In genomic region chr5:53476531-53477480, GRCh38 we compare ENCODE assay signal across 1 cellular context.
TF ChIP-seq lines count a peak whose summit lies in the region.

No MANE protein-coding gene starts in this region.

TF ChIP-seq in HepG2, 621 proteins besides CTCF, POLR2A, EP300 and RAD21 (continued from another document):
- TF ChIP-seq ZNF142 (CRISPR knock-in tag; IDR thresholded peaks at IDR 0.05) (peak; percentile 66; the same call in 1 of the 2 replicates), ATF5 (CRISPR knock-in tag; IDR thresholded peaks at IDR 0.05; ENCODE audit: low read depth) (no peak), REXO4 (CRISPR knock-in tag; IDR thresholded peaks at IDR 0.05; ENCODE audit: borderline replicate concordance) (no peak), PHF8 (CRISPR knock-in tag; IDR thresholded peaks at IDR 0.05) (peak; percentile 57), NFATC3 (CRISPR knock-in tag; IDR thresholded peaks at IDR 0.05) (no peak), HNRNPUL1 (IDR thresholded peaks at IDR 0.05; ENCODE audit: low read depth, low read length) (no peak), ZNF275 (CRISPR knock-in tag; IDR thresholded peaks at IDR 0.05; ENCODE audit: borderline replicate concordance) (peak; percentile 72; the same call in 1 of the 2 replicates), ZNF276 (CRISPR knock-in tag; IDR thresholded peaks at IDR 0.05; ENCODE audit: low read depth) (0 out of 2 replicates have a peak, but pooled peaks have one; percentile 60), PPARG (CRISPR knock-in tag; conservative IDR thresholded peaks at IDR 0.05) (peak; percentile 96), ZNF546 (CRISPR knock-in tag; conservative IDR thresholded peaks at IDR 0.05) (no peak), SNAPC4 (CRISPR knock-in tag; IDR thresholded peaks at IDR 0.05) (peak; percentile 43; the same call in 1 of the 2 replicates), IKZF4 (CRISPR knock-in tag; IDR thresholded peaks at IDR 0.05; ENCODE audit: borderline replicate concordance, low read depth, not compliant biosample characterization) (no peak), ZNF781 (CRISPR knock-in tag; IDR thresholded peaks at IDR 0.05; ENCODE audit: borderline replicate concordance, not compliant biosample characterization) (peak; percentile 81), GABPB1 (CRISPR knock-in tag; IDR thresholded peaks at IDR 0.05) (peak; percentile 58), RFXANK (CRISPR knock-in tag; IDR thresholded peaks at IDR 0.05) (peak; percentile 61; the same call in 1 of the 2 replicates), KLF9 (CRISPR knock-in tag; IDR thresholded peaks at IDR 0.05; ENCODE audit: low read depth) (no peak), HES4 (CRISPR knock-in tag; IDR thresholded peaks at IDR 0.05; ENCODE audit: borderline replicate concordance) (no peak), DR1 (CRISPR knock-in tag; IDR thresholded peaks at IDR 0.05) (no peak; the same call in 1 of the 2 replicates), ZNF138 (CRISPR knock-in tag; IDR thresholded peaks at IDR 0.05; ENCODE audit: low read depth) (peak; percentile 68; the same call in 1 of the 2 replicates), IKZF5 (CRISPR knock-in tag; IDR thresholded peaks at IDR 0.05) (peak; percentile 98), SMAD9 (CRISPR knock-in tag; IDR thresholded peaks at IDR 0.05) (no peak), LRRFIP1 (CRISPR knock-in tag; conservative IDR thresholded peaks at IDR 0.05) (no peak), NFIC (IDR thresholded peaks at IDR 0.05; ENCODE audit: low read length) (peak; percentile 99), SOX5 (CRISPR knock-in tag; IDR thresholded peaks at IDR 0.05; ENCODE audit: borderline replicate concordance) (peak; percentile 97), ARID3A (IDR thresholded peaks at IDR 0.05; ENCODE audit: low read depth, low read length) (peak; percentile 92), REPIN1 (CRISPR knock-in tag; IDR thresholded peaks at IDR 0.05; ENCODE audit: borderline replicate concordance, low read depth) (peak; percentile 99), CHD4 (IDR thresholded peaks at IDR 0.05; ENCODE audit: borderline replicate concordance, low read length) (peak; percentile 63; the same call in 1 of the 2 replicates), MAX (IDR thresholded peaks at IDR 0.05) (peak; percentile 86), RFX3 (CRISPR knock-in tag; IDR thresholded peaks at IDR 0.05) (peak; percentile 51), RCOR2 (CRISPR knock-in tag; IDR thresholded peaks at IDR 0.05) (peak; percentile 99), KDM5B (CRISPR knock-in tag; IDR thresholded peaks at IDR 0.05; ENCODE audit: borderline replicate concordance) (no peak)
